In genomic region chr3:105806361-105806760, GRCh38 we compare ENCODE assay signal across 10 cellular contexts.
A peak's percentile ranks its signal among the peaks of the same experiment; 100 is the strongest.
DNase-seq lines count a peak whose midpoint lies in the region; ATAC-seq and TF ChIP-seq lines count a peak whose summit lies in the region.
"Had no signal": no experiment of that assay in that cellular context is flagged by ENCODE, and none has a peak within 500 bp of the region (broad histone marks: within the 10 kb centered on the region; RNA-seq: fewer than 3 reads in every experiment).

No MANE protein-coding gene starts in this region.

- H3K27me3 ChIP-seq in thoracic aorta (replicated peaks; ENCODE audit: insufficient read depth) (no peaks in the 10 kb centered on the region), uterus (no peaks in the 10 kb centered on the region)
- H3K27me3 ChIP-seq: cardiac muscle cell had no signal

- H3K36me3 ChIP-seq in thoracic aorta (no peaks in the 10 kb centered on the region), uterus (no peaks in the 10 kb centered on the region)
- H3K36me3 ChIP-seq: cardiac muscle cell had no signal

- H3K9me3 ChIP-seq in thoracic aorta, result no peaks in the 10 kb centered on the region
- H3K9me3 ChIP-seq in uterus, result no peaks in the 10 kb centered on the region

- H3K4me1 ChIP-seq in thoracic aorta (ENCODE audit: control insufficient read depth in 1 of 2, low read depth in 2 of 2) (peaks cover 16 to 42% of the 10 kb centered on the region in 2 donors), uterus (no peaks in the 10 kb centered on the region)

- no peak for DNase-seq in activated naive CD4-positive, alpha-beta T cell treated with Interleukin-2 at 50 U/mL for 16 hours
- DNase-seq in RPMI8226 (peak; percentile 26), erythroblast (lab: John Stamatoyannopoulos, UW) (peak; percentile 81 to 84), thoracic aorta (ENCODE audit: low spot score) (no peak), uterus (no peak), SK-N-DZ (ENCODE audit: low spot score) (no peak), NCI-H2029 treated with DMSO at 0.1 percent for 48 hours (lab: John Stamatoyannopoulos, UW) (no peak)
- DNase-seq: stimulated activated CD4-positive, alpha-beta T cell treated with anti-CD3 and anti-CD28 coated beads, Interleukin-15, amount 100 ng/mL, for 24 hours had no signal

- TF ChIP-seq POLR2A in erythroblast (IDR thresholded peaks at IDR 0.05; ENCODE audit: low read length) (no peak), uterus (IDR thresholded peaks at IDR 0.05) (no peak)

- TF ChIP-seq CTCF in thoracic aorta (IDR thresholded peaks at IDR 0.05) (no peak), uterus (IDR thresholded peaks at IDR 0.05) (no peak)

- H3K27ac Mint-ChIP-seq in activated naive CD4-positive, alpha-beta T cell treated with anti-CD3 and anti-CD28 coated beads, Interleukin-2, amount 50 U/mL, for 24 hours, result peak overlapping the region; percentile 78

- intact Hi-C loops in uterus (cut with DNase I; ENCODE audit: low total_unique reads), result no loop called here

- no peak overlapping the region for H3K4me3 Mint-ChIP-seq in activated naive CD4-positive, alpha-beta T cell treated with anti-CD3 and anti-CD28 coated beads, Interleukin-2, amount 50 U/mL, for 24 hours

- H3K27ac ChIP-seq in thoracic aorta, result no peak overlapping the region
- no peak overlapping the region for H3K27ac ChIP-seq in uterus
- H3K27ac ChIP-seq: cardiac muscle cell had no signal

- peak; percentile 60 for ATAC-seq in thoracic aorta (ENCODE audit: insufficient number of reproducible peaks, low FRiP score, low read depth)

- no peaks in the 10 kb centered on the region for H3K9me3 Mint-ChIP-seq in activated naive CD4-positive, alpha-beta T cell treated with anti-CD3 and anti-CD28 coated beads, Interleukin-2, amount 50 U/mL, for 24 hours

- peaks cover 29% of the 10 kb centered on the region for H3K36me3 Mint-ChIP-seq in activated naive CD4-positive, alpha-beta T cell treated with anti-CD3 and anti-CD28 coated beads, Interleukin-2, amount 50 U/mL, for 24 hours

- no peaks in the 10 kb centered on the region for H3K27me3 Mint-ChIP-seq in activated naive CD4-positive, alpha-beta T cell treated with anti-CD3 and anti-CD28 coated beads, Interleukin-2, amount 50 U/mL, for 24 hours

- H3K4me1 Mint-ChIP-seq in activated naive CD4-positive, alpha-beta T cell treated with anti-CD3 and anti-CD28 coated beads, Interleukin-2, amount 50 U/mL, for 24 hours, result peaks cover 82% of the 10 kb centered on the region

- H3K4me3 ChIP-seq in thoracic aorta (no peak overlapping the region), uterus (no peak overlapping the region)
- H3K4me3 ChIP-seq: cardiac muscle cell had no signal

Comparison
In these comparisons a context has a peak if more than half of its experiments do, and no peak if none do; other contexts are left out.
1. DNase-seq: peak in RPMI8226 (single experiment) and erythroblast (2 of 2); none in activated naive CD4-positive, alpha-beta T cell treated with Interleukin-2 at 50 U/mL for 16 hours (single experiment), thoracic aorta (single experiment), uterus (0 of 2), SK-N-DZ (single experiment) and NCI-H2029 treated with DMSO at 0.1 percent for 48 hours (single experiment).